ENCODE assay signal across 9 cellular contexts in genomic region chr11:134257101-134257500, GRCh38. TPM values are rescaled to one million over a fixed set of nuclear protein-coding genes. Genes with fewer than 3 reads are reported as not detected.
"Had no signal": no experiment of that assay in that cellular context is flagged by ENCODE, and none has a peak within 500 bp of the region (broad histone marks: within the 10 kb centered on the region; RNA-seq: fewer than 3 reads in every experiment).

No MANE protein-coding gene starts in this region.

- H3K9me3 Mint-ChIP-seq: GM23338, H9, HFFc6 had no signal

- H3K4me3 Mint-ChIP-seq: GM23338, H9, HFFc6 had no signal

- H3K9me3 ChIP-seq: HAP-1 had no signal

- H3K4me3 ChIP-seq: GM23248, GM23338, HAP-1 had no signal

- ATAC-seq: GM23338, HCT116 had no signal

- DNase-seq: GM23248, GOT3, H7, H9, HCEC 1CT, HFFc6 had no signal

- H3K27ac ChIP-seq: GM23248 had no signal

- H3K27ac Mint-ChIP-seq: GM23338, H9, HFFc6 had no signal

RNA-seq across cellular contexts. Expression of gene GLB1L3, which starts 19.1 kb away (rescaled TPM):
- total RNA-seq: GM23248, HFFc6 had no signal
- polyA plus RNA-seq: GM23248 had no signal
